In the genomic region with DNA sequence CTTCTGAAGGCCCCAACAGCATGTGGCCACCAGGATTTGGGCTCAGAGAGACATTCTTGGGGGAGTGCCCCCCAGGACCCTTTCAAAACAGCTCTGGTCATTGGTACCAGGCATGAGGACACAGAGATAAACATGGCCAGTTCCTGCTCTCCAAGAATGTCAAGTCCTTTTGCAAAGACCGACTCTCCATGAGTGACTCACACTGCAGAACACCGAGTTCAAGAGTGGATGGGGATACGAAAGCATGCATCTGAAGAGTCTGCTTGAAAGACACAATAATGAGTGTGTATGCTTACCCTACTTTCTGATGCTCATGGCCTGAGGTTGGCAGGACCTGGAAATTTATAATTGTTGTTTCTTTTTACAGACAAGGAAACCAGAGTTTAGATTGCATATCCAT, we compare ENCODE assay signal across 28 cellular contexts.
"Had no signal": no experiment of that assay in that cellular context is flagged by ENCODE, and none has a peak within 500 bp of the region (broad histone marks: within the 10 kb centered on the region; RNA-seq: fewer than 3 reads in every experiment).

No MANE protein-coding gene starts in this region.

- DNase-seq: activated CD4-positive, alpha-beta T cell treated with anti-CD3 and anti-CD28 coated beads for 4 hours; activated CD4-positive, alpha-beta T cell treated with anti-CD3 and anti-CD28 coated beads, Interleukin-2, amount 50 U/mL, for 48 hours; activated CD8-positive, alpha-beta memory T cell treated with anti-CD3 and anti-CD28 coated beads for 24 hours; activated effector memory CD4-positive, alpha-beta T cell treated with Interleukin-2 at 50 U/mL for 16 hours; activated naive CD4-positive, alpha-beta T cell treated with Interleukin-2 at 50 U/mL for 16 hours; anterior cingulate cortex; esophagus squamous epithelium; gastrocnemius medialis; glutamatergic neuron; islet precursor cell; left ventricle myocardium superior; naive B cell; occipital lobe; stimulated activated CD4-positive, alpha-beta T cell treated with anti-CD3 and anti-CD28 coated beads, Interleukin-15, amount 100 ng/mL, for 24 hours; stimulated activated CD4-positive, alpha-beta T cell treated with anti-CD3 and anti-CD28 coated beads, Interleukin-2, amount 100 ng/mL, for 24 hours; stimulated activated naive B cell treated with anti-CD40 and anti-IgM and Interleukin-4, amounts not matched to agents 10 μg/mL and 1 μg/mL and 100 μg/mL, for 72 hours; stomach; tibial artery had no signal

- H3K4me3 ChIP-seq: esophagus squamous epithelium, gastrocnemius medialis, neural progenitor cell, right atrium auricular region, stomach, suprapubic skin, tibial artery had no signal

- ATAC-seq: gastrocnemius medialis; left ventricle myocardium superior; stimulated activated naive B cell treated with anti-CD40 and anti-IgM and Interleukin-4, amounts not matched to agents 10 μg/mL and 1 μg/mL and 100 μg/mL, for 72 hours had no signal

- H3K36me3 Mint-ChIP-seq: activated naive CD8-positive, alpha-beta T cell; brain; mesothelial cell of epicardium; naive B cell; neural progenitor cell; stimulated activated naive B cell treated with anti-CD40 and anti-IgM and Interleukin-4, amounts not matched to agents 10 μg/mL and 1 μg/mL and 100 μg/mL, for 72 hours had no signal

- H3K27ac ChIP-seq: epithelial cell of prostate, esophagus squamous epithelium, gastrocnemius medialis, neural progenitor cell, parathyroid adenoma, right atrium auricular region, stomach, suprapubic skin, tibial artery, VCaP had no signal

- H3K79me2 ChIP-seq: parathyroid adenoma had no signal

- H3K27me3 ChIP-seq: esophagus squamous epithelium, gastrocnemius medialis, neural progenitor cell, right atrium auricular region, stomach, suprapubic skin, tibial artery had no signal

- H3K9ac ChIP-seq: neural progenitor cell, parathyroid adenoma had no signal

- H3K4me1 Mint-ChIP-seq: naive B cell; stimulated activated naive B cell treated with anti-CD40 and anti-IgM and Interleukin-4, amounts not matched to agents 10 μg/mL and 1 μg/mL and 100 μg/mL, for 72 hours had no signal

- H3K27me3 Mint-ChIP-seq: dendritic cell treated with granulocyte-macrophage colony-stimulating factor and Interleukin-4, amounts not matched to agents 40 ng/mL and 50 ng/mL, for 4 days; naive B cell; stimulated activated naive B cell treated with anti-CD40 and anti-IgM and Interleukin-4, amounts not matched to agents 10 μg/mL and 1 μg/mL and 100 μg/mL, for 72 hours had no signal

- H3K4me1 ChIP-seq: esophagus squamous epithelium, gastrocnemius medialis had no signal

- H3K4me2 ChIP-seq: neural progenitor cell had no signal

- H2AFZ ChIP-seq: neural progenitor cell had no signal

- H3K9me3 ChIP-seq: esophagus squamous epithelium, gastrocnemius medialis, right atrium auricular region, stomach, suprapubic skin, tibial artery had no signal

- H3K9me3 Mint-ChIP-seq: dendritic cell treated with granulocyte-macrophage colony-stimulating factor and Interleukin-4, amounts not matched to agents 40 ng/mL and 50 ng/mL, for 4 days had no signal

- H3K27ac Mint-ChIP-seq: activated naive CD8-positive, alpha-beta T cell; dendritic cell treated with granulocyte-macrophage colony-stimulating factor and Interleukin-4, amounts not matched to agents 40 ng/mL and 50 ng/mL, for 4 days; mesothelial cell of epicardium; neural progenitor cell; stimulated activated naive B cell treated with anti-CD40 and anti-IgM and Interleukin-4, amounts not matched to agents 10 μg/mL and 1 μg/mL and 100 μg/mL, for 72 hours had no signal

- H3K4me3 Mint-ChIP-seq: activated naive CD8-positive, alpha-beta T cell; brain; dendritic cell treated with granulocyte-macrophage colony-stimulating factor and Interleukin-4, amounts not matched to agents 40 ng/mL and 50 ng/mL, for 4 days; mesothelial cell of epicardium; naive B cell; neural progenitor cell; stimulated activated naive B cell treated with anti-CD40 and anti-IgM and Interleukin-4, amounts not matched to agents 10 μg/mL and 1 μg/mL and 100 μg/mL, for 72 hours had no signal

- H3K36me3 ChIP-seq: esophagus squamous epithelium, gastrocnemius medialis, neural progenitor cell, right atrium auricular region, stomach, suprapubic skin, tibial artery had no signal
